In the genomic region with DNA sequence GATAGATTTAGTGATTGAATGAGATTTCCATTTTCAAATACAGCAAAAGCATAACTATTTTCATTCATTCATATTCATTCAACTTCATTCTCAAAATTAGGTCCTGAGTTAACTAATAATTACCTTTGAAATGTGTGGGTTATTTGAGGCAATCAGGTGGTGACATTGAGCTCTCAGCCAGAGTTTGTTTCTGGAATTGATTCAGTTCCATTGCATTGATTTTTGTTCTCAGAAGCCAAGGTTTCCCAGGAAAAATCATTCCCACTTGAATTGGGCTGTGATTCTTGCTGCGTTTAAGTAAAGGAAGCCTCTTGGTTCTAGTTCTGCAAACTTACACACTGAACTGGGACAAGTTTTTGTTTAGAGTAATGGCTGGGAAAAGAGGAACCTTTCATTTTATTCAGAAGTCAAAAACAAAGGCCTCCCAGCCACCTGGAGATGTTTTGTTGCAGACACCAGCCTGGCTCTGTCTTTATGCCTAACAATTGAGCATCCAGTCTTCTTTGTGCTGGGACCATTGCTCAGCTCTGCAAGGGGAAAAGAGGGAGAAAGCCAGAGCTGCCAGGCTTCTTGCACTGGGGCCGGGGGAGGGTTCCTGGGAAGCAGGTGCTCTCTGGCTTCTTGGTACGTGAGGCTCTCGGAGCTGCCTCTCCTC, we compare ENCODE assay signal across 15 cellular contexts.
DNase-seq lines count a peak whose midpoint lies in the region; ATAC-seq and TF ChIP-seq lines count a peak whose summit lies in the region.
"Had no signal": no experiment of that assay in that cellular context is flagged by ENCODE, and none has a peak within 500 bp of the region (broad histone marks: within the 10 kb centered on the region; RNA-seq: fewer than 3 reads in every experiment).

No MANE protein-coding gene starts in this region.

- no peaks in the 10 kb centered on the region for H3K27me3 Mint-ChIP-seq in dendritic cell treated with granulocyte-macrophage colony-stimulating factor and Interleukin-4, amounts not matched to agents 40 ng/mL and 50 ng/mL, for 4 days
- H3K27me3 Mint-ChIP-seq in neural progenitor cell (ENCODE audit: insufficient read depth, low read depth) = no peaks in the 10 kb centered on the region
- H3K27me3 Mint-ChIP-seq: CD4-positive, CD25-positive, alpha-beta regulatory T cell had no signal

- peaks cover 37% of the 10 kb centered on the region for H3K4me1 ChIP-seq in neural progenitor cell

- peaks cover 4% of the 10 kb centered on the region for H3K36me3 ChIP-seq in neural progenitor cell

- peak overlapping the region; percentile 78 for H3K4me2 ChIP-seq in neural progenitor cell

- TF ChIP-seq CTCF in neural progenitor cell (IDR thresholded peaks at IDR 0.05) = no peak

- peak overlapping the region; percentile 87 for H3K27ac Mint-ChIP-seq in dendritic cell treated with granulocyte-macrophage colony-stimulating factor and Interleukin-4, amounts not matched to agents 40 ng/mL and 50 ng/mL, for 4 days
- H3K27ac Mint-ChIP-seq in neural progenitor cell = no peak overlapping the region
- H3K27ac Mint-ChIP-seq: activated naive CD4-positive, alpha-beta T cell treated with anti-CD3 and anti-CD28 coated beads, Interleukin-2, amount 50 U/mL, for 72 hours; CD4-positive, CD25-positive, alpha-beta regulatory T cell had no signal

- peaks cover 51% of the 10 kb centered on the region for H3K36me3 Mint-ChIP-seq in dendritic cell treated with granulocyte-macrophage colony-stimulating factor and Interleukin-4, amounts not matched to agents 40 ng/mL and 50 ng/mL, for 4 days (ENCODE audit: low read depth)
- peaks cover 45% of the 10 kb centered on the region for H3K36me3 Mint-ChIP-seq in neural progenitor cell
- H3K36me3 Mint-ChIP-seq: activated naive CD4-positive, alpha-beta T cell treated with anti-CD3 and anti-CD28 coated beads, Interleukin-2, amount 50 U/mL, for 72 hours; CD4-positive, CD25-positive, alpha-beta regulatory T cell had no signal

- H3F3A ChIP-seq in neural progenitor cell (ENCODE audit: low read depth) = peaks cover 31% of the 10 kb centered on the region

- H3K9me3 ChIP-seq in neural progenitor cell (ENCODE audit: low read depth) = no peaks in the 10 kb centered on the region
- H3K9me3 ChIP-seq: esophagus squamous epithelium had no signal

- intact Hi-C loops in dendritic cell treated with granulocyte-macrophage colony-stimulating factor and Interleukin-4, amounts not matched to agents 40 ng/mL and 50 ng/mL, for 4 days (cut with micrococcal nuclease) = loop anchor here (1.0 kb wide), 1 partner anchor 8 kb away; no protein-coding TSS in a partner anchor

- peak overlapping the region; percentile 26 for H3K4me3 ChIP-seq in neural progenitor cell
- H3K4me3 ChIP-seq: esophagus squamous epithelium had no signal

- H3K27ac ChIP-seq in neural progenitor cell = peak overlapping the region; percentile 93
- H3K27ac ChIP-seq: esophagus squamous epithelium had no signal

- H2AFZ ChIP-seq in neural progenitor cell (replicated peaks) = no peak overlapping the region

- peaks cover 21% of the 10 kb centered on the region for H3K79me2 ChIP-seq in neural progenitor cell (ENCODE audit: low read depth)

- H4K20me1 ChIP-seq in neural progenitor cell (ENCODE audit: low read depth) = peaks cover 25% of the 10 kb centered on the region

- H3K9ac ChIP-seq in neural progenitor cell = no peak overlapping the region

- ATAC-seq in GM19372 (IDR thresholded peaks at IDR 0.05; ENCODE audit: low read depth, unreplicated experiment) (peak; percentile 24), HG03196 (IDR thresholded peaks at IDR 0.05; ENCODE audit: unreplicated experiment) (peak; percentile 15), GM18867 (IDR thresholded peaks at IDR 0.05; ENCODE audit: unreplicated experiment) (no peak)

- DNase-seq in neural progenitor cell (ENCODE audit: low spot score) (peak; percentile 87), foreskin melanocyte (no peak), COR-L47 (lab: John Stamatoyannopoulos, UW) (no peak)
- no peak for DNase-seq in stimulated activated naive CD4-positive, alpha-beta T cell (lab: John Stamatoyannopoulos, UW)
- DNase-seq: activated CD8-positive, alpha-beta memory T cell treated with anti-CD3 and anti-CD28 coated beads for 24 hours; CD4-positive, CD25-positive, alpha-beta regulatory T cell; cerebellar nuclear complex; esophagus squamous epithelium; GF-D8; NCI-H446 treated with DMSO at 0.1 percent for 48 hours had no signal

- no peaks in the 10 kb centered on the region for H3K9me3 Mint-ChIP-seq in dendritic cell treated with granulocyte-macrophage colony-stimulating factor and Interleukin-4, amounts not matched to agents 40 ng/mL and 50 ng/mL, for 4 days
- H3K9me3 Mint-ChIP-seq in neural progenitor cell = peaks cover 7% of the 10 kb centered on the region
- H3K9me3 Mint-ChIP-seq: activated naive CD4-positive, alpha-beta T cell treated with anti-CD3 and anti-CD28 coated beads, Interleukin-2, amount 50 U/mL, for 72 hours had no signal

- no peaks in the 10 kb centered on the region for H3K27me3 ChIP-seq in neural progenitor cell
- H3K27me3 ChIP-seq: esophagus squamous epithelium had no signal

- peak overlapping the region; percentile 51 for H3K4me3 Mint-ChIP-seq in dendritic cell treated with granulocyte-macrophage colony-stimulating factor and Interleukin-4, amounts not matched to agents 40 ng/mL and 50 ng/mL, for 4 days
- no peak overlapping the region for H3K4me3 Mint-ChIP-seq in neural progenitor cell
- H3K4me3 Mint-ChIP-seq: CD4-positive, CD25-positive, alpha-beta regulatory T cell had no signal

- peaks cover 45% of the 10 kb centered on the region for H3K4me1 Mint-ChIP-seq in dendritic cell treated with granulocyte-macrophage colony-stimulating factor and Interleukin-4, amounts not matched to agents 40 ng/mL and 50 ng/mL, for 4 days (ENCODE audit: low read depth)
- H3K4me1 Mint-ChIP-seq in neural progenitor cell = peaks cover 21% of the 10 kb centered on the region
- H3K4me1 Mint-ChIP-seq: CD4-positive, CD25-positive, alpha-beta regulatory T cell had no signal
